8 cellular contexts compared by ENCODE assay signal in the genomic region with DNA sequence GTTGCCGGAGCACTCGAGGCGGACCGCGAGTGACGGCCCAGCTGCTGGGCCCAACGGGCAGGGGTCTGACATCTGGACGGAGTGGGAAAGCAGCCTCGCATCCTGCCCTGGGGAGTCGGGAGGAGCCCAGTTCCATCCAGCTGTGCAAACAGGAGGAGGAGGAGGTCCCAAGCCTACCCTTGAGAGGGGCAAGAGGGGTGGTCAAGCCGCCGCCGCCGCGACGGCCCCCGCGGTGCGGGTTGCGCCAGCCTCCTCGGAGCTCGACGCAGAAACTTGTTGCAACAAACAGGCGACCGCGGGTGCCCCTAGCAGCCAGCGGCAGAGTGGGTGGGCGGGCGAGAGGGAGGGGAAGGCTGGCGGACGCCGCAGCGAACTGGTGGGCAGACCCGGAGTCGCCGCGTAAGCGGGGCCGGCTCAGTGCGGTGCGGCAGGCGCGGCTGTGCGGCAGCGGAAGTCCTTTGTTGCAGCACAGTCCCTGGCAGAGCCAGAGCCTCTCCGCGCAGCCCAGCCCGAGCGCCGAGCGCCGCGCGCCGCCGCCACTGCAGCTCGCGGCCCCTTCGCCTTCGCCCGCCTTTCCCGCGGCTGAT. TPM values are rescaled to one million over a fixed set of nuclear protein-coding genes. Genes with fewer than 3 reads are reported as not detected.
DNase-seq lines count a peak whose midpoint lies in the region; ATAC-seq, FAIRE-seq and TF ChIP-seq lines count a peak whose summit lies in the region.

A gene with protein sequence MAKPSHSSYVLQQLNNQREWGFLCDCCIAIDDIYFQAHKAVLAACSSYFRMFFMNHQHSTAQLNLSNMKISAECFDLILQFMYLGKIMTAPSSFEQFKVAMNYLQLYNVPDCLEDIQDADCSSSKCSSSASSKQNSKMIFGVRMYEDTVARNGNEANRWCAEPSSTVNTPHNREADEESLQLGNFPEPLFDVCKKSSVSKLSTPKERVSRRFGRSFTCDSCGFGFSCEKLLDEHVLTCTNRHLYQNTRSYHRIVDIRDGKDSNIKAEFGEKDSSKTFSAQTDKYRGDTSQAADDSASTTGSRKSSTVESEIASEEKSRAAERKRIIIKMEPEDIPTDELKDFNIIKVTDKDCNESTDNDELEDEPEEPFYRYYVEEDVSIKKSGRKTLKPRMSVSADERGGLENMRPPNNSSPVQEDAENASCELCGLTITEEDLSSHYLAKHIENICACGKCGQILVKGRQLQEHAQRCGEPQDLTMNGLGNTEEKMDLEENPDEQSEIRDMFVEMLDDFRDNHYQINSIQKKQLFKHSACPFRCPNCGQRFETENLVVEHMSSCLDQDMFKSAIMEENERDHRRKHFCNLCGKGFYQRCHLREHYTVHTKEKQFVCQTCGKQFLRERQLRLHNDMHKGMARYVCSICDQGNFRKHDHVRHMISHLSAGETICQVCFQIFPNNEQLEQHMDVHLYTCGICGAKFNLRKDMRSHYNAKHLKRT (plus strand): TSS at position 461 of the 587 bp plus-strand sequence. CDS start 16,735 bp downstream, outside the sequence.

- peak; percentile 70 for TF ChIP-seq POLR2A in GM15510 (IDR thresholded peaks at IDR 0.05; ENCODE audit: borderline replicate concordance, extremely low read depth, insufficient read length)

- H3K27me3 Mint-ChIP-seq in activated B cell treated with CpG ODN at 0.5 μM for 24 hours, result no peaks in the 10 kb centered on the region

- peaks cover 79% of the 10 kb centered on the region for H3K4me1 Mint-ChIP-seq in activated B cell treated with CpG ODN at 0.5 μM for 24 hours

- CTCF ChIA-PET in activated B cell treated with CpG ODN at 0.5 μM for 24 hours (lab: Charles Lee), result no interaction called here

- TF ChIP-seq CTCF in activated B cell treated with CpG ODN at 0.5 μM for 24 hours (IDR thresholded peaks at IDR 0.05) (no peak), bronchial epithelial cell (IDR thresholded peaks at IDR 0.05; ENCODE audit: insufficient read depth, low read length, severe bottlenecking) (no peak)

- peak within 1 kb of the TSS; percentile 97 for H3K4me3 Mint-ChIP-seq in activated B cell treated with CpG ODN at 0.5 μM for 24 hours

- no peaks in the 10 kb centered on the region for H3K9me3 Mint-ChIP-seq in activated B cell treated with CpG ODN at 0.5 μM for 24 hours

- H3K27ac Mint-ChIP-seq in activated B cell treated with CpG ODN at 0.5 μM for 24 hours, result peak within 1 kb of the TSS; percentile 100

- peaks cover 19% of the 10 kb centered on the region for H3K36me3 Mint-ChIP-seq in activated B cell treated with CpG ODN at 0.5 μM for 24 hours (ENCODE audit: low read depth)

- ATAC-seq in HG03025 (IDR thresholded peaks at IDR 0.05; ENCODE audit: low FRiP score, unreplicated experiment) (peak; percentile 31), activated B cell treated with CpG ODN at 0.5 μM for 24 hours (ENCODE audit: low read depth) (peak; percentile 43), HG03342 (IDR thresholded peaks at IDR 0.05; ENCODE audit: unreplicated experiment) (no peak)

- H3K36me3 ChIP-seq in bronchial epithelial cell (ENCODE audit: control insufficient read depth, insufficient read depth, low read length), result no peaks in the 10 kb centered on the region

- no peak for FAIRE-seq in bronchial epithelial cell (lab: Jason Lieb, UNC)

- no peaks in the 10 kb centered on the region for H3K27me3 ChIP-seq in bronchial epithelial cell (ENCODE audit: control insufficient read depth, insufficient read depth, low read length)

- H3K4me3 ChIP-seq in bronchial epithelial cell (ENCODE audit: low read depth, low read length), result peak within 1 kb of the TSS; percentile 56

- intact Hi-C loops in activated B cell treated with CpG ODN at 0.5 μM for 24 hours (cut with micrococcal nuclease), result loop anchor here (1.0 to 10.0 kb wide), 7 partner anchors 480 to 1030 kb away; partner anchors contain the start of genes FNTB, PPP2R5E, SGPP1 and SYNE2

- POLR2A ChIA-PET in activated B cell treated with CpG ODN at 0.5 μM for 24 hours (lab: Charles Lee), result interaction anchor here (0.6 to 4.5 kb wide), 32 partner anchors 9 to 1031 kb away, joined by 3 to 60 read pairs (median 4); partner anchors contain the start of genes HSPA2, MTHFD1, PPP2R5E and WDR89

- DNase-seq in NCI-H2227 treated with DMSO at 0.1 percent for 48 hours (lab: John Stamatoyannopoulos, UW) (peak; percentile 88), activated B cell treated with CpG ODN at 0.5 μM for 24 hours (no peak), bronchial epithelial cell (ENCODE audit: low read depth) (peak; percentile 76), inferior parietal cortex (ENCODE audit: extremely low spot score) (peak; percentile 62), smooth muscle cell of the brain vasculature (ENCODE audit: low read depth, low spot score) (peak; percentile 86)

RNA-seq across cellular contexts. Expression of the gene that starts here (rescaled TPM):
- total RNA-seq in activated B cell treated with CpG ODN at 0.5 μM for 24 hours, result 56.5 and 60.7 TPM in 2 replicates
- 36.1 and 39.5 TPM in 2 replicates for total RNA-seq in bronchial epithelial cell
